1 cellular context compared by ENCODE assay signal in the genomic region with DNA sequence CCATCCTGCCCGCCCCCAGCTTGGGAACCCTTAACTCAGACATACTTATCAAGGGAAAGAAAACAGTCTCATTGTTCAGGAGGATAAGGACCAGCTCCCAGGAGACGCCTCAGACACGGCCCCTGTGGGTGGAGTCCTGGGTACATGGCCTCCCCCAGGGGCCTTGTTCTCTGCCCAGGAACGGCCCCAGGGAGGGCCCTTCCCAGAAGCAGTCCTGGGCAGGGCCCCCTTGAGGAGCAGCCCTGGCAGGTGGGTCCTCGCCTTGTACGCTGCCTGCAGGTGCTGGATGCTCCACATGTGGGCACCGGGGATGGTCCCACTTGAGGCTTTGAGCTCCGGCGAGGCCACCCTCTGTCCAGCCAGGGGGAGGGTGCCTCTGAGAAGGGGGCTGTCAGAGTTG.
TF ChIP-seq lines count a peak whose summit lies in the region.

No MANE protein-coding gene starts in this region.

TF ChIP-seq in K562, 482 proteins besides CTCF, POLR2A, EP300 and RAD21:
- TF ChIP-seq, protein P1, sequence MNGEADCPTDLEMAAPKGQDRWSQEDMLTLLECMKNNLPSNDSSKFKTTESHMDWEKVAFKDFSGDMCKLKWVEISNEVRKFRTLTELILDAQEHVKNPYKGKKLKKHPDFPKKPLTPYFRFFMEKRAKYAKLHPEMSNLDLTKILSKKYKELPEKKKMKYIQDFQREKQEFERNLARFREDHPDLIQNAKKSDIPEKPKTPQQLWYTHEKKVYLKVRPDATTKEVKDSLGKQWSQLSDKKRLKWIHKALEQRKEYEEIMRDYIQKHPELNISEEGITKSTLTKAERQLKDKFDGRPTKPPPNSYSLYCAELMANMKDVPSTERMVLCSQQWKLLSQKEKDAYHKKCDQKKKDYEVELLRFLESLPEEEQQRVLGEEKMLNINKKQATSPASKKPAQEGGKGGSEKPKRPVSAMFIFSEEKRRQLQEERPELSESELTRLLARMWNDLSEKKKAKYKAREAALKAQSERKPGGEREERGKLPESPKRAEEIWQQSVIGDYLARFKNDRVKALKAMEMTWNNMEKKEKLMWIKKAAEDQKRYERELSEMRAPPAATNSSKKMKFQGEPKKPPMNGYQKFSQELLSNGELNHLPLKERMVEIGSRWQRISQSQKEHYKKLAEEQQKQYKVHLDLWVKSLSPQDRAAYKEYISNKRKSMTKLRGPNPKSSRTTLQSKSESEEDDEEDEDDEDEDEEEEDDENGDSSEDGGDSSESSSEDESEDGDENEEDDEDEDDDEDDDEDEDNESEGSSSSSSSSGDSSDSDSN (IDR thresholded peaks at IDR 0.05; ENCODE audit: borderline replicate concordance in 1 of 2, low read depth in 2 of 2, low read length in 2 of 2): peak in 1 of 2 experiments; percentile 69; a peak in 2 of 4 replicates
- TF ChIP-seq ZNF609 (CRISPR knock-in tag; IDR thresholded peaks at IDR 0.05; ENCODE audit: borderline replicate concordance) (no peak), TBL1XR1 (IDR thresholded peaks at IDR 0.05; ENCODE audit: low read length in 2 of 2) (no peak)
- TF ChIP-seq, protein P2, sequence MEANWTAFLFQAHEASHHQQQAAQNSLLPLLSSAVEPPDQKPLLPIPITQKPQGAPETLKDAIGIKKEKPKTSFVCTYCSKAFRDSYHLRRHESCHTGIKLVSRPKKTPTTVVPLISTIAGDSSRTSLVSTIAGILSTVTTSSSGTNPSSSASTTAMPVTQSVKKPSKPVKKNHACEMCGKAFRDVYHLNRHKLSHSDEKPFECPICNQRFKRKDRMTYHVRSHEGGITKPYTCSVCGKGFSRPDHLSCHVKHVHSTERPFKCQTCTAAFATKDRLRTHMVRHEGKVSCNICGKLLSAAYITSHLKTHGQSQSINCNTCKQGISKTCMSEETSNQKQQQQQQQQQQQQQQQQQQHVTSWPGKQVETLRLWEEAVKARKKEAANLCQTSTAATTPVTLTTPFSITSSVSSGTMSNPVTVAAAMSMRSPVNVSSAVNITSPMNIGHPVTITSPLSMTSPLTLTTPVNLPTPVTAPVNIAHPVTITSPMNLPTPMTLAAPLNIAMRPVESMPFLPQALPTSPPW (CRISPR knock-in tag; IDR thresholded peaks at IDR 0.05): 0 out of 2 replicates have a peak, but pooled peaks have one; percentile 52
